Comparison of ENCODE assay signal across 1 cellular context in the genomic region with DNA sequence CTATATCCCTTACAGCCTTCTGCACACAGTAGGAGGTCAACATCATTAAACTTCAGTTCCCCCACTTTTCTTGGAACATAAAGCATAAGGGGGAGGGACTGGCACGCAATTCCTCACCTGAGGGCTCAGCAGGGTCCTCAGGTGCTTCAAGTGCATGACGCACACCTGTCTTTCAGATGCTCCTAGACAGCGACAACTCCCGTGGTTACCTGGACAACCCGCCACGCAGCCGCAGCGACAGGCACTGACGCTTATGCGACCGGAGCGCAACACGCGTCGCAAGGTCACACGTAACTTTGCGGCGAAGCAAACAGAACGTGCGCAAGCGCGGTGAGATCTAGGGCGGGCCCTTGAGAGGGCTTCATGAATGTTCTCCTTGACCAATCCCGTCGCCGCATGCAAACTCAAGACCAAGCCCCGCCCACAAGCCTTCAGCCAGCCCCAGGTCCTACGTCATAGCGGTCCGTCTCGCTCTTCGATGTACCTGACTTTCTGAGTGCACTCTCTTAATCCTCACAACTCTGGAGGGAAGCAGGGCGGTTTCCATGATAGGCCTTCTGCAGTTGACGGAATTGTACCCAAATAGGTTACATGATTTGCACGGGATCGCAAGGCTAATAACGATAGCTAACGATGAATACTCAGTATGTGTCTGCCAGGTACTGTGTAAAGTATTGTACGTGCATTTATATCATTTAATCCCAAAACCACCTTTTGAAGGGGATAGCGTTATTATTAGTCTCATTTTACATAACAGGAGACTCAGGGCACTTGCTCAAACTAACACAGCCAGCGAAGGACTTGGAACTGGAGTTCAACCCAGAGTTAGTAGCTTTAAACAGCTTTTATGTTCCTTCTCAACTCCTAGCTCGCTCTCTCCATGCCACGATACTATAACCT.
A peak's percentile ranks its signal among the peaks of the same experiment; 100 is the strongest.
TF ChIP-seq lines count a peak whose summit lies in the region.

A gene with protein sequence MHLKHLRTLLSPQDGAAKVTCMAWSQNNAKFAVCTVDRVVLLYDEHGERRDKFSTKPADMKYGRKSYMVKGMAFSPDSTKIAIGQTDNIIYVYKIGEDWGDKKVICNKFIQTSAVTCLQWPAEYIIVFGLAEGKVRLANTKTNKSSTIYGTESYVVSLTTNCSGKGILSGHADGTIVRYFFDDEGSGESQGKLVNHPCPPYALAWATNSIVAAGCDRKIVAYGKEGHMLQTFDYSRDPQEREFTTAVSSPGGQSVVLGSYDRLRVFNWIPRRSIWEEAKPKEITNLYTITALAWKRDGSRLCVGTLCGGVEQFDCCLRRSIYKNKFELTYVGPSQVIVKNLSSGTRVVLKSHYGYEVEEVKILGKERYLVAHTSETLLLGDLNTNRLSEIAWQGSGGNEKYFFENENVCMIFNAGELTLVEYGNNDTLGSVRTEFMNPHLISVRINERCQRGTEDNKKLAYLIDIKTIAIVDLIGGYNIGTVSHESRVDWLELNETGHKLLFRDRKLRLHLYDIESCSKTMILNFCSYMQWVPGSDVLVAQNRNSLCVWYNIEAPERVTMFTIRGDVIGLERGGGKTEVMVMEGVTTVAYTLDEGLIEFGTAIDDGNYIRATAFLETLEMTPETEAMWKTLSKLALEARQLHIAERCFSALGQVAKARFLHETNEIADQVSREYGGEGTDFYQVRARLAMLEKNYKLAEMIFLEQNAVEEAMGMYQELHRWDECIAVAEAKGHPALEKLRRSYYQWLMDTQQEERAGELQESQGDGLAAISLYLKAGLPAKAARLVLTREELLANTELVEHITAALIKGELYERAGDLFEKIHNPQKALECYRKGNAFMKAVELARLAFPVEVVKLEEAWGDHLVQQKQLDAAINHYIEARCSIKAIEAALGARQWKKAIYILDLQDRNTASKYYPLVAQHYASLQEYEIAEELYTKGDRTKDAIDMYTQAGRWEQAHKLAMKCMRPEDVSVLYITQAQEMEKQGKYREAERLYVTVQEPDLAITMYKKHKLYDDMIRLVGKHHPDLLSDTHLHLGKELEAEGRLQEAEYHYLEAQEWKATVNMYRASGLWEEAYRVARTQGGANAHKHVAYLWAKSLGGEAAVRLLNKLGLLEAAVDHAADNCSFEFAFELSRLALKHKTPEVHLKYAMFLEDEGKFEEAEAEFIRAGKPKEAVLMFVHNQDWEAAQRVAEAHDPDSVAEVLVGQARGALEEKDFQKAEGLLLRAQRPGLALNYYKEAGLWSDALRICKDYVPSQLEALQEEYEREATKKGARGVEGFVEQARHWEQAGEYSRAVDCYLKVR (N-terminal part only) (minus strand): TSS at position 246 of the 900 bp plus-strand sequence. CDS start 90 bp downstream, at position 156.

TF ChIP-seq in HepG2, 621 proteins besides CTCF, POLR2A, EP300 and RAD21 (continued from another document and continues in another):
- peak; percentile 76 for TF ChIP-seq HMGXB3 (CRISPR knock-in tag; IDR thresholded peaks at IDR 0.05; ENCODE audit: borderline replicate concordance)
- TF ChIP-seq ZSCAN22 (CRISPR knock-in tag; IDR thresholded peaks at IDR 0.05): no peak
- TF ChIP-seq YY1 (IDR thresholded peaks at IDR 0.05; ENCODE audit: insufficient read depth, insufficient replicate concordance, low read depth, low read length): peak; percentile 43
- TF ChIP-seq NRL (CRISPR knock-in tag; IDR thresholded peaks at IDR 0.05; ENCODE audit: borderline replicate concordance): peak; percentile 98
- TF ChIP-seq, protein P1, sequence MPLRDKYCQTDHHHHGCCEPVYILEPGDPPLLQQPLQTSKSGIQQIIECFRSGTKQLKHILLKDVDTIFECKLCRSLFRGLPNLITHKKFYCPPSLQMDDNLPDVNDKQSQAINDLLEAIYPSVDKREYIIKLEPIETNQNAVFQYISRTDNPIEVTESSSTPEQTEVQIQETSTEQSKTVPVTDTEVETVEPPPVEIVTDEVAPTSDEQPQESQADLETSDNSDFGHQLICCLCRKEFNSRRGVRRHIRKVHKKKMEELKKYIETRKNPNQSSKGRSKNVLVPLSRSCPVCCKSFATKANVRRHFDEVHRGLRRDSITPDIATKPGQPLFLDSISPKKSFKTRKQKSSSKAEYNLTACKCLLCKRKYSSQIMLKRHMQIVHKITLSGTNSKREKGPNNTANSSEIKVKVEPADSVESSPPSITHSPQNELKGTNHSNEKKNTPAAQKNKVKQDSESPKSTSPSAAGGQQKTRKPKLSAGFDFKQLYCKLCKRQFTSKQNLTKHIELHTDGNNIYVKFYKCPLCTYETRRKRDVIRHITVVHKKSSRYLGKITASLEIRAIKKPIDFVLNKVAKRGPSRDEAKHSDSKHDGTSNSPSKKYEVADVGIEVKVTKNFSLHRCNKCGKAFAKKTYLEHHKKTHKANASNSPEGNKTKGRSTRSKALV (CRISPR knock-in tag; IDR thresholded peaks at IDR 0.05): no peak
- TF ChIP-seq NR2C2 (CRISPR knock-in tag; IDR thresholded peaks at IDR 0.05; ENCODE audit: borderline replicate concordance): peak; percentile 94
- TF ChIP-seq GATAD1 (CRISPR knock-in tag; IDR thresholded peaks at IDR 0.05): peak; percentile 96
- no peak for TF ChIP-seq ZNF740 (CRISPR knock-in tag; IDR thresholded peaks at IDR 0.05)
- peak; percentile 74; the same call in 1 of the 2 replicates for TF ChIP-seq KDM5B (CRISPR knock-in tag; IDR thresholded peaks at IDR 0.05; ENCODE audit: borderline replicate concordance)
- no peak for TF ChIP-seq GTF2F1 (IDR thresholded peaks at IDR 0.05; ENCODE audit: low read length)
- TF ChIP-seq JUND (CRISPR knock-in tag; IDR thresholded peaks at IDR 0.05): peak; percentile 25; the same call in 1 of the 2 replicates
- no peak for TF ChIP-seq MTERF4 (CRISPR knock-in tag; IDR thresholded peaks at IDR 0.05)
- TF ChIP-seq ATF6 (CRISPR knock-in tag; conservative IDR thresholded peaks at IDR 0.05): peak; percentile 67; the same call in 1 of the 2 replicates
- TF ChIP-seq, protein P2, sequence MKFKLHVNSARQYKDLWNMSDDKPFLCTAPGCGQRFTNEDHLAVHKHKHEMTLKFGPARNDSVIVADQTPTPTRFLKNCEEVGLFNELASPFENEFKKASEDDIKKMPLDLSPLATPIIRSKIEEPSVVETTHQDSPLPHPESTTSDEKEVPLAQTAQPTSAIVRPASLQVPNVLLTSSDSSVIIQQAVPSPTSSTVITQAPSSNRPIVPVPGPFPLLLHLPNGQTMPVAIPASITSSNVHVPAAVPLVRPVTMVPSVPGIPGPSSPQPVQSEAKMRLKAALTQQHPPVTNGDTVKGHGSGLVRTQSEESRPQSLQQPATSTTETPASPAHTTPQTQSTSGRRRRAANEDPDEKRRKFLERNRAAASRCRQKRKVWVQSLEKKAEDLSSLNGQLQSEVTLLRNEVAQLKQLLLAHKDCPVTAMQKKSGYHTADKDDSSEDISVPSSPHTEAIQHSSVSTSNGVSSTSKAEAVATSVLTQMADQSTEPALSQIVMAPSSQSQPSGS (CRISPR knock-in tag; IDR thresholded peaks at IDR 0.05): peak; percentile 85; the same call in 1 of the 2 replicates
- TF ChIP-seq ASH2L (IDR thresholded peaks at IDR 0.05; ENCODE audit: insufficient read length, low read depth, low read length): peak; percentile 77
- TF ChIP-seq NFRKB (IDR thresholded peaks at IDR 0.05): no peak
- TF ChIP-seq, protein P3, sequence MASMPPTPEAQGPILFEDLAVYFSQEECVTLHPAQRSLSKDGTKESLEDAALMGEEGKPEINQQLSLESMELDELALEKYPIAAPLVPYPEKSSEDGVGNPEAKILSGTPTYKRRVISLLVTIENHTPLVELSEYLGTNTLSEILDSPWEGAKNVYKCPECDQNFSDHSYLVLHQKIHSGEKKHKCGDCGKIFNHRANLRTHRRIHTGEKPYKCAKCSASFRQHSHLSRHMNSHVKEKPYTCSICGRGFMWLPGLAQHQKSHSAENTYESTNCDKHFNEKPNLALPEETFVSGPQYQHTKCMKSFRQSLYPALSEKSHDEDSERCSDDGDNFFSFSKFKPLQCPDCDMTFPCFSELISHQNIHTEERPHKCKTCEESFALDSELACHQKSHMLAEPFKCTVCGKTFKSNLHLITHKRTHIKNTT (CRISPR knock-in tag; IDR thresholded peaks at IDR 0.05): no peak
- TF ChIP-seq SMYD3 (CRISPR knock-in tag; IDR thresholded peaks at IDR 0.05): peak; percentile 87
- TF ChIP-seq, protein P4, sequence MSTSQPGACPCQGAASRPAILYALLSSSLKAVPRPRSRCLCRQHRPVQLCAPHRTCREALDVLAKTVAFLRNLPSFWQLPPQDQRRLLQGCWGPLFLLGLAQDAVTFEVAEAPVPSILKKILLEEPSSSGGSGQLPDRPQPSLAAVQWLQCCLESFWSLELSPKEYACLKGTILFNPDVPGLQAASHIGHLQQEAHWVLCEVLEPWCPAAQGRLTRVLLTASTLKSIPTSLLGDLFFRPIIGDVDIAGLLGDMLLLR (CRISPR knock-in tag; IDR thresholded peaks at IDR 0.05): peak; percentile 26; the same call in 1 of the 2 replicates
- TF ChIP-seq ZSCAN20 (CRISPR knock-in tag; IDR thresholded peaks at IDR 0.05; ENCODE audit: borderline replicate concordance): no peak
- TF ChIP-seq HCFC1 (IDR thresholded peaks at IDR 0.05; ENCODE audit: low read depth, low read length): peak; percentile 75
- peak; percentile 85 for TF ChIP-seq XRCC5 (optimal IDR thresholded peaks at IDR 0.05; ENCODE audit: low read length)
- 0 out of 2 replicates have a peak, but pooled peaks have one; percentile 63 for TF ChIP-seq STAT5B (CRISPR knock-in tag; IDR thresholded peaks at IDR 0.05)
- TF ChIP-seq ARHGAP35 (CRISPR knock-in tag; IDR thresholded peaks at IDR 0.05; ENCODE audit: borderline replicate concordance): 0 out of 2 replicates have a peak, but pooled peaks have one; percentile 14
- TF ChIP-seq MED13 (CRISPR knock-in tag; IDR thresholded peaks at IDR 0.05): no peak
- TF ChIP-seq ATF7-NPFF (CRISPR knock-in tag; IDR thresholded peaks at IDR 0.05; ENCODE audit: low read depth): peak; percentile 46
- TF ChIP-seq, protein P5, sequence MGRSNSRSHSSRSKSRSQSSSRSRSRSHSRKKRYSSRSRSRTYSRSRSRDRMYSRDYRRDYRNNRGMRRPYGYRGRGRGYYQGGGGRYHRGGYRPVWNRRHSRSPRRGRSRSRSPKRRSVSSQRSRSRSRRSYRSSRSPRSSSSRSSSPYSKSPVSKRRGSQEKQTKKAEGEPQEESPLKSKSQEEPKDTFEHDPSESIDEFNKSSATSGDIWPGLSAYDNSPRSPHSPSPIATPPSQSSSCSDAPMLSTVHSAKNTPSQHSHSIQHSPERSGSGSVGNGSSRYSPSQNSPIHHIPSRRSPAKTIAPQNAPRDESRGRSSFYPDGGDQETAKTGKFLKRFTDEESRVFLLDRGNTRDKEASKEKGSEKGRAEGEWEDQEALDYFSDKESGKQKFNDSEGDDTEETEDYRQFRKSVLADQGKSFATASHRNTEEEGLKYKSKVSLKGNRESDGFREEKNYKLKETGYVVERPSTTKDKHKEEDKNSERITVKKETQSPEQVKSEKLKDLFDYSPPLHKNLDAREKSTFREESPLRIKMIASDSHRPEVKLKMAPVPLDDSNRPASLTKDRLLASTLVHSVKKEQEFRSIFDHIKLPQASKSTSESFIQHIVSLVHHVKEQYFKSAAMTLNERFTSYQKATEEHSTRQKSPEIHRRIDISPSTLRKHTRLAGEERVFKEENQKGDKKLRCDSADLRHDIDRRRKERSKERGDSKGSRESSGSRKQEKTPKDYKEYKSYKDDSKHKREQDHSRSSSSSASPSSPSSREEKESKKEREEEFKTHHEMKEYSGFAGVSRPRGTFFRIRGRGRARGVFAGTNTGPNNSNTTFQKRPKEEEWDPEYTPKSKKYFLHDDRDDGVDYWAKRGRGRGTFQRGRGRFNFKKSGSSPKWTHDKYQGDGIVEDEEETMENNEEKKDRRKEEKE (IDR thresholded peaks at IDR 0.05): no peak
- TF ChIP-seq SOX5 (CRISPR knock-in tag; IDR thresholded peaks at IDR 0.05; ENCODE audit: borderline replicate concordance): peak; percentile 62
- peak; percentile 44; the same call in 1 of the 2 replicates for TF ChIP-seq ZSCAN25 (CRISPR knock-in tag; IDR thresholded peaks at IDR 0.05)
